ENCODE assay signal across 15 cellular contexts in the genomic region with DNA sequence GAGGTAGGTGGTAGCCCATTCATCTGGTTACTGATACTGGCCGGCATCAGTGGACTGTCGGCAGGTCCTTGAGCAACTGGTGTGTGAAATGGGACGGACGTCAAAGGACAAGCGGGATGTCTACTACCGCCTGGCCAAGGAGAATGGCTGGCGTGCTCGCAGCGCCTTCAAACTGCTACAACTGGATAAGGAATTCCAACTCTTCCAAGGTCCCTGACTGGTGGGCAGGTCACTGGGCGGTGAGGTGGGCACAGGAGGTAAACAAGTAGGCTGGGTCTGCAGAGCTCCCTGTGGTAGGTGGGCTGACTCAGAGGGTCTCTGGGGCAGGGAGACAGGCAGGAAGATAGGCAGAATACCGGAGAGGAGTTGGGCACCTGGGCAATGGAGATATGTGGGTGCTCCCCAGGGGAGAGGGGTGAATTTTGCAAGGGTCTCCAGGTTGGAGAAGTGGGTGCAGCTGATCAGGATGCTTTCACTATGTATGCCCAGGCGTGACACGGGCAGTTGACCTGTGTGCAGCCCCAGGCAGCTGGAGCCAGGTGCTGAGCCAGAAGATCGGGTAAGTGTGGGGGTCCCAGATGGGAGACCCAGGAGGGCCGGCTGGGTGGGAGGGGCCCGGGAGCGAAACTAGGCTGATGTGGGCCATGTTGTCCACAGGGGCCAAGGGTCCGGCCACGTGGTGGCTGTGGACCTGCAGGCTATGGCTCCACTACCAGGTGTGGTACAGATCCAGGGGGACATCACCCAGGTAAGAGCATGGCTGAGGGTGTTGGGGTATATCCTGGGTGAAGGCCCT. TPM values are rescaled to one million over a fixed set of nuclear protein-coding genes. Genes with fewer than 3 reads are reported as not detected.
DNase-seq lines count a peak whose midpoint lies in the region; ATAC-seq, FAIRE-seq and TF ChIP-seq lines count a peak whose summit lies in the region.
"Had no signal": no experiment of that assay in that cellular context is flagged by ENCODE, and none has a peak within 500 bp of the region (broad histone marks: within the 10 kb centered on the region; RNA-seq: fewer than 3 reads in every experiment).

No MANE protein-coding gene starts in this region.

- H3K36me3 Mint-ChIP-seq in activated CD4-positive, alpha-beta T cell treated with anti-CD3 and anti-CD28 coated beads, Interleukin-2, amount 10 ng/mL, durations not matched to agents 24 days and 14 days (ENCODE audit: low read depth) = peaks cover 49% of the 10 kb centered on the region
- H3K36me3 Mint-ChIP-seq in IgD-negative memory B cell (peaks cover 6% of the 10 kb centered on the region), astrocyte (ENCODE audit: low read depth, unreplicated experiment) (peaks cover 12% of the 10 kb centered on the region), neural progenitor cell (peaks cover 5% of the 10 kb centered on the region)

- peaks cover 7% of the 10 kb centered on the region for H3K4me1 ChIP-seq in astrocyte (ENCODE audit: insufficient read depth, low read length)
- peaks cover 8% of the 10 kb centered on the region for H3K4me1 ChIP-seq in neural progenitor cell
- no peaks in the 10 kb centered on the region for H3K4me1 ChIP-seq in mesendoderm (ENCODE audit: control insufficient read depth, low read depth, low read length)
- H3K4me1 ChIP-seq in esophagus muscularis mucosa = peaks cover 5 to 19% (median 13%) of the 10 kb centered on the region in 4 donors

- no peaks in the 10 kb centered on the region for H3K9me3 ChIP-seq in astrocyte (ENCODE audit: insufficient read depth, low read depth, low read length)
- no peaks in the 10 kb centered on the region for H3K9me3 ChIP-seq in neural progenitor cell (ENCODE audit: low read depth)
- H3K9me3 ChIP-seq in esophagus muscularis mucosa = no peaks in the 10 kb centered on the region

- H3K4me3 Mint-ChIP-seq in activated CD4-positive, alpha-beta T cell treated with anti-CD3 and anti-CD28 coated beads, Interleukin-2, amount 10 ng/mL, durations not matched to agents 24 days and 14 days = peak overlapping the region; percentile 96
- peak overlapping the region in 1 of 4 donors; percentile 38 for H3K4me3 Mint-ChIP-seq in IgD-negative memory B cell
- H3K4me3 Mint-ChIP-seq in astrocyte (ENCODE audit: unreplicated experiment) = peak overlapping the region; percentile 89
- peak overlapping the region; percentile 91 for H3K4me3 Mint-ChIP-seq in neural progenitor cell

- peaks cover 14% of the 10 kb centered on the region for H3K36me3 ChIP-seq in astrocyte (ENCODE audit: insufficient read depth, low read length)
- H3K36me3 ChIP-seq in neural progenitor cell = no peaks in the 10 kb centered on the region
- H3K36me3 ChIP-seq in mesendoderm (ENCODE audit: control insufficient read depth, insufficient read depth, low read length) = no peaks in the 10 kb centered on the region
- peaks cover 5 to 30% (median 26%) of the 10 kb centered on the region in 4 donors for H3K36me3 ChIP-seq in esophagus muscularis mucosa

- H3K4me3 ChIP-seq in astrocyte (ENCODE audit: insufficient read depth, low read depth, low read length) (peak overlapping the region; percentile 91), neural progenitor cell (no peak overlapping the region), mesendoderm (ENCODE audit: low read length) (no peak overlapping the region), esophagus muscularis mucosa (no peak overlapping the region)

- peaks cover 4% of the 10 kb centered on the region for H3K79me1 ChIP-seq in mesendoderm (ENCODE audit: low read length)

- H3K27me3 Mint-ChIP-seq in activated CD4-positive, alpha-beta T cell treated with anti-CD3 and anti-CD28 coated beads, Interleukin-2, amount 10 ng/mL, durations not matched to agents 24 days and 14 days = no peaks in the 10 kb centered on the region
- peaks cover 2% of the 10 kb centered on the region for H3K27me3 Mint-ChIP-seq in IgD-negative memory B cell
- H3K27me3 Mint-ChIP-seq in astrocyte (ENCODE audit: low read depth, unreplicated experiment) = no peaks in the 10 kb centered on the region
- peaks cover 2% of the 10 kb centered on the region for H3K27me3 Mint-ChIP-seq in neural progenitor cell (ENCODE audit: insufficient read depth, low read depth)

- H4K5ac ChIP-seq in mesendoderm (ENCODE audit: low read length) = no peak overlapping the region

- H3K4me2 ChIP-seq in astrocyte (ENCODE audit: low read length) (peak overlapping the region; percentile 98), neural progenitor cell (no peak overlapping the region), mesendoderm (ENCODE audit: low read length) (no peak overlapping the region)

- no peak for TF ChIP-seq EP300 in esophagus muscularis mucosa (IDR thresholded peaks at IDR 0.05)

- H3F3A ChIP-seq in neural progenitor cell (ENCODE audit: low read depth) = peaks cover 9% of the 10 kb centered on the region

- TF ChIP-seq CTCF in astrocyte (IDR thresholded peaks at IDR 0.05; ENCODE audit: insufficient read depth, low read depth, low read length) (no peak), neural progenitor cell (IDR thresholded peaks at IDR 0.05) (no peak), esophagus muscularis mucosa (IDR thresholded peaks at IDR 0.05) (no peak)

- H2BK5ac ChIP-seq in mesendoderm (ENCODE audit: low read length) = no peak overlapping the region

- H3K27ac Mint-ChIP-seq in activated CD4-positive, alpha-beta T cell treated with anti-CD3 and anti-CD28 coated beads, Interleukin-2, amount 10 ng/mL, durations not matched to agents 24 days and 14 days = peak overlapping the region; percentile 34
- H3K27ac Mint-ChIP-seq in IgD-negative memory B cell = peak overlapping the region; percentile 46 to 87 (median 54)
- H3K27ac Mint-ChIP-seq in astrocyte (ENCODE audit: unreplicated experiment) = no peak overlapping the region
- H3K27ac Mint-ChIP-seq in neural progenitor cell = no peak overlapping the region
- H3K27ac Mint-ChIP-seq: H9 had no signal

- no peak for ATAC-seq in HG03469 (IDR thresholded peaks at IDR 0.05; ENCODE audit: unreplicated experiment)

- DNase-seq in activated CD4-positive, alpha-beta T cell treated with anti-CD3 and anti-CD28 coated beads, Interleukin-2, amount 10 ng/mL, durations not matched to agents 24 days and 14 days = no peak
- no peak for DNase-seq in activated CD4-positive, alpha-beta T cell treated with anti-CD3 and anti-CD28 coated beads, Interleukin-2, amount 50 U/mL, for 1 hour
- DNase-seq in astrocyte (ENCODE audit: low read depth) = no peak
- no peak for DNase-seq in neural progenitor cell (ENCODE audit: low spot score)
- DNase-seq in mesendoderm = no peak
- no peak for DNase-seq in esophagus muscularis mucosa (ENCODE audit: extremely low spot score)
- DNase-seq: H9, NCI-H2029, NCI-H69, nucleus accumbens had no signal

- intact Hi-C loops in activated CD4-positive, alpha-beta T cell treated with anti-CD3 and anti-CD28 coated beads, Interleukin-2, amount 10 ng/mL, durations not matched to agents 24 days and 14 days (cut with micrococcal nuclease) = loop anchor here (2.0 to 5.0 kb wide), 5 partner anchors 31 to 826 kb away; a partner anchor contains a TSS
- intact Hi-C loops in esophagus muscularis mucosa (cut with DNase I) = no loop called here

- H3K4ac ChIP-seq in mesendoderm (ENCODE audit: low read depth, low read length) = no peak overlapping the region

- no peak overlapping the region for H2AK5ac ChIP-seq in mesendoderm (ENCODE audit: low read length)

- peak overlapping the region; percentile 100 for H3K9ac ChIP-seq in astrocyte (ENCODE audit: low read length)
- H3K9ac ChIP-seq in neural progenitor cell = no peak overlapping the region
- H3K9ac ChIP-seq in mesendoderm (ENCODE audit: low read length) = no peak overlapping the region

- H2BK120ac ChIP-seq in mesendoderm (ENCODE audit: low read depth, low read length) = no peak overlapping the region

- H2AFZ ChIP-seq in astrocyte (ENCODE audit: low read depth, low read length) (no peak overlapping the region), neural progenitor cell (replicated peaks) (no peak overlapping the region)

- H3K79me2 ChIP-seq in astrocyte (ENCODE audit: insufficient read depth, low read length) = peaks cover 58% of the 10 kb centered on the region
- H3K79me2 ChIP-seq in neural progenitor cell (ENCODE audit: low read depth) = peaks cover 22% of the 10 kb centered on the region
- peaks cover 15% of the 10 kb centered on the region for H3K79me2 ChIP-seq in mesendoderm (ENCODE audit: control insufficient read depth, insufficient read depth, low read length)

- FAIRE-seq in astrocyte (lab: Jason Lieb, UNC) = no peak
- FAIRE-seq: A204.1, D721Med had no signal

- no peak overlapping the region for H4K8ac ChIP-seq in mesendoderm (ENCODE audit: low read depth, low read length)

- H3K4me1 Mint-ChIP-seq in activated CD4-positive, alpha-beta T cell treated with anti-CD3 and anti-CD28 coated beads, Interleukin-2, amount 10 ng/mL, durations not matched to agents 24 days and 14 days = peaks cover 28% of the 10 kb centered on the region
- H3K4me1 Mint-ChIP-seq in IgD-negative memory B cell (peaks cover 4 to 16% (median 14%) of the 10 kb centered on the region in 3 donors), astrocyte (ENCODE audit: low read depth, unreplicated experiment) (peaks cover 11% of the 10 kb centered on the region), neural progenitor cell (peaks cover 22% of the 10 kb centered on the region)

- TF ChIP-seq POLR2A in esophagus muscularis mucosa (IDR thresholded peaks at IDR 0.05; ENCODE audit: low read depth) = no peak

- H3K18ac ChIP-seq in mesendoderm (ENCODE audit: low read length) = no peak overlapping the region

- H3K23ac ChIP-seq in mesendoderm (ENCODE audit: low read length) = no peak overlapping the region

- H3K27me3 ChIP-seq in astrocyte (ENCODE audit: insufficient read depth, low read length) = no peaks in the 10 kb centered on the region
- H3K27me3 ChIP-seq in neural progenitor cell = no peaks in the 10 kb centered on the region
- H3K27me3 ChIP-seq in mesendoderm (ENCODE audit: insufficient read depth, low read length, poor library complexity) = no peaks in the 10 kb centered on the region
- no peaks in the 10 kb centered on the region for H3K27me3 ChIP-seq in esophagus muscularis mucosa

- no peak overlapping the region for H3K56ac ChIP-seq in mesendoderm (ENCODE audit: low read length)

- no CpG with 5 or more reads among the region's 19 CpGs for WGBS in mesendoderm (ENCODE audit: extremely low coverage, insufficient coverage, low lambda C conversion rate)
- WGBS in esophagus muscularis mucosa = 91% methylated on average over 19 of the region's 19 CpGs

- no peak overlapping the region for H2BK15ac ChIP-seq in mesendoderm (replicated peaks; ENCODE audit: low read depth)

- H3K27ac ChIP-seq in astrocyte (ENCODE audit: low read depth, low read length) (no peak overlapping the region), neural progenitor cell (no peak overlapping the region), mesendoderm (ENCODE audit: low read depth, low read length) (no peak overlapping the region), esophagus muscularis mucosa (replicated peaks in 1 of 4) (no peak overlapping the region)
- H3K27ac ChIP-seq: coronary artery had no signal

- H4K20me1 ChIP-seq in astrocyte (ENCODE audit: insufficient read depth, low read length) = peaks cover 25% of the 10 kb centered on the region
- no peaks in the 10 kb centered on the region for H4K20me1 ChIP-seq in neural progenitor cell (ENCODE audit: low read depth)

- no peaks in the 10 kb centered on the region for H3K9me3 Mint-ChIP-seq in activated CD4-positive, alpha-beta T cell treated with anti-CD3 and anti-CD28 coated beads, Interleukin-2, amount 10 ng/mL, durations not matched to agents 24 days and 14 days
- no peaks in the 10 kb centered on the region for H3K9me3 Mint-ChIP-seq in IgD-negative memory B cell
- no peaks in the 10 kb centered on the region for H3K9me3 Mint-ChIP-seq in astrocyte (ENCODE audit: unreplicated experiment)
- H3K9me3 Mint-ChIP-seq in neural progenitor cell = peaks cover 10% of the 10 kb centered on the region

RNA-seq across cellular contexts. Expression of a gene that starts 2.2 kb away (rescaled TPM):
- total RNA-seq in activated CD4-positive, alpha-beta T cell treated with anti-CD3 and anti-CD28 coated beads, Interleukin-2, amount 10 ng/mL, durations not matched to agents 24 days and 14 days = 95.6 and 101 TPM in 2 replicates
- 53.8 TPM for polyA plus RNA-seq in IgD-negative memory B cell
- total RNA-seq in astrocyte = 64.4 and 73.5 TPM in 2 replicates
- 32.2 and 45.2 TPM in 2 replicates for total RNA-seq in neural progenitor cell (ENCODE audit: low replicate concordance)
- 55.1 TPM for polyA plus RNA-seq in mesendoderm (2013, experiment 1 of 2)
- polyA plus RNA-seq in mesendoderm (2013, experiment 2 of 2) = 54.7 TPM
- 10 to 100 TPM; 38.5 to 47.3 (median 43.9) TPM for total RNA-seq in esophagus muscularis mucosa

RNA-seq across cellular contexts. Expression of a gene that starts 8.1 kb away (rescaled TPM):
- total RNA-seq in activated CD4-positive, alpha-beta T cell treated with anti-CD3 and anti-CD28 coated beads, Interleukin-2, amount 10 ng/mL, durations not matched to agents 24 days and 14 days = 195 and 210 TPM in 2 replicates
- 9.3 TPM for polyA plus RNA-seq in IgD-negative memory B cell
- total RNA-seq in astrocyte = 36.0 and 51.6 TPM in 2 replicates
- total RNA-seq in neural progenitor cell (ENCODE audit: low replicate concordance) = 2.3 and 6.7 TPM in 2 replicates
- polyA plus RNA-seq in mesendoderm (2013, experiment 1 of 2) = 73.8 TPM
- polyA plus RNA-seq in mesendoderm (2013, experiment 2 of 2) = 70.1 TPM
- 1 to 10 TPM; 2.5 to 7.9 (median 7.4) TPM for total RNA-seq in esophagus muscularis mucosa

RNA-seq across cellular contexts. Expression of a gene that starts 30.6 kb away (rescaled TPM):
- total RNA-seq in activated CD4-positive, alpha-beta T cell treated with anti-CD3 and anti-CD28 coated beads, Interleukin-2, amount 10 ng/mL, durations not matched to agents 24 days and 14 days = 11.5 and 12.9 TPM in 2 replicates
- 11.9 TPM for polyA plus RNA-seq in IgD-negative memory B cell
- 30.3 and 30.5 TPM in 2 replicates for total RNA-seq in astrocyte
- 10.8 and 21.2 TPM in 2 replicates for total RNA-seq in neural progenitor cell (ENCODE audit: low replicate concordance)
- polyA plus RNA-seq in mesendoderm (2013, experiment 1 of 2) = 7.3 TPM
- 6.8 TPM for polyA plus RNA-seq in mesendoderm (2013, experiment 2 of 2)
- 10 to 100 TPM; 15.0 to 21.5 (median 18.9) TPM for total RNA-seq in esophagus muscularis mucosa

RNA-seq across cellular contexts. Expression of a gene that starts 43.5 kb away (rescaled TPM):
- total RNA-seq in activated CD4-positive, alpha-beta T cell treated with anti-CD3 and anti-CD28 coated beads, Interleukin-2, amount 10 ng/mL, durations not matched to agents 24 days and 14 days = 159 and 163 TPM in 2 replicates
- 61.2 TPM for polyA plus RNA-seq in IgD-negative memory B cell
- total RNA-seq in astrocyte (50.0 and 66.0 TPM in 2 replicates), neural progenitor cell (ENCODE audit: low replicate concordance) (74.6 and 95.4 TPM in 2 replicates), esophagus muscularis mucosa (10 to 100 TPM; 15.7 to 20.7 (median 17.4) TPM)
- 81.5 TPM for polyA plus RNA-seq in mesendoderm (2013, experiment 1 of 2)
- 84.1 TPM for polyA plus RNA-seq in mesendoderm (2013, experiment 2 of 2)

Comparison
In these comparisons a context has a peak if more than half of its experiments do, and no peak if none do; other contexts are left out.
1. H3K27ac Mint-ChIP-seq: peak in activated CD4-positive, alpha-beta T cell treated with anti-CD3 and anti-CD28 coated beads, Interleukin-2, amount 10 ng/mL, durations not matched to agents 24 days and 14 days (single experiment) and IgD-negative memory B cell (3 of 3); none in astrocyte (single experiment) and neural progenitor cell (single experiment).